9 cellular contexts compared by ENCODE assay signal in genomic region chr19:2039082-2039958, GRCh38. TPM values are rescaled to one million over a fixed set of nuclear protein-coding genes. Genes with fewer than 3 reads are reported as not detected.
DNase-seq lines count a peak whose midpoint lies in the region; ATAC-seq and TF ChIP-seq lines count a peak whose summit lies in the region.
"Had no signal": no experiment of that assay in that cellular context is flagged by ENCODE, and none has a peak within 500 bp of the region (broad histone marks: within the 10 kb centered on the region; RNA-seq: fewer than 3 reads in every experiment).

No MANE protein-coding gene starts in this region.

- peaks cover 0 to 42% (median 0%) of the 10 kb centered on the region in 3 donors for H3K36me3 Mint-ChIP-seq in CD8-positive, alpha-beta memory T cell

- WGBS in gastroesophageal sphincter (ENCODE audit: low coverage in 1 of 2), 2 donors: 64% methylated on average over 3 of the region's 30 CpGs; no CpG with 5 or more reads in 1 of the 2 donors

- H3K27ac Mint-ChIP-seq in CD8-positive, alpha-beta memory T cell: peak overlapping the region; percentile 45 to 94 (median 80)
- H3K27ac Mint-ChIP-seq: nephron had no signal

- H3K4me3 Mint-ChIP-seq in CD8-positive, alpha-beta memory T cell: peak overlapping the region in 1 of 7 donors; percentile 65
- H3K4me3 Mint-ChIP-seq: brain, nephron had no signal

- POLR2A ChIA-PET in CD8-positive, alpha-beta memory T cell (lab: Charles Lee): interaction anchor here (0.5 kb wide), 1 partner anchor 9 kb away, joined by 7 read pairs; no protein-coding TSS in a partner anchor
- POLR2A ChIA-PET in RWPE1 (lab: Yijun Ruan, JAX; ENCODE audit: low non-redundant PET): no interaction called here

- H3K27me3 Mint-ChIP-seq in CD8-positive, alpha-beta memory T cell: peaks cover 0 to 2% of the 10 kb centered on the region in 2 donors
- H3K27me3 Mint-ChIP-seq: brain had no signal

- H3K27me3 ChIP-seq in CD8-positive, alpha-beta memory T cell (ENCODE audit: insufficient read depth, low read length, poor library complexity, severe bottlenecking): no peaks in the 10 kb centered on the region
- no peaks in the 10 kb centered on the region for H3K27me3 ChIP-seq in gastroesophageal sphincter

- TF ChIP-seq CTCF in RWPE1 (conservative IDR thresholded peaks at IDR 0.05; ENCODE audit: low read depth) (no peak), gastroesophageal sphincter (IDR thresholded peaks at IDR 0.05) (no peak)

- CTCF ChIA-PET in CD8-positive, alpha-beta memory T cell (lab: Charles Lee): interaction anchor here (0.8 to 1.7 kb wide), 2 partner anchors 20 to 31 kb away, joined by 3 to 4 read pairs; no protein-coding TSS in a partner anchor
- CTCF ChIA-PET in RWPE1 (lab: Yijun Ruan, JAX): interaction anchor here (0.5 to 1.5 kb wide), 4 partner anchors 19 to 1020 kb away, joined by 3 read pairs; no protein-coding TSS in a partner anchor

- no peaks in the 10 kb centered on the region for H3K9me3 ChIP-seq in CD8-positive, alpha-beta memory T cell (ENCODE audit: low read length)
- H3K9me3 ChIP-seq in gastroesophageal sphincter: peaks cover 0 to 13% (median 0%) of the 10 kb centered on the region in 3 donors

- DNase-seq in CD8-positive, alpha-beta memory T cell: peak in 1 of 5 donors; percentile 48
- DNase-seq in RWPE1 (ENCODE audit: low spot score) (no peak), sciatic nerve (ENCODE audit: low spot score) (peak; percentile 65), erythroblast (lab: John Stamatoyannopoulos, UW) (no peak), NCI-H524 treated with DMSO at 0.1 percent for 48 hours (lab: John Stamatoyannopoulos, UW) (no peak), GF-D8 (lab: John Stamatoyannopoulos, UW) (no peak)

- H3K4me3 ChIP-seq in CD8-positive, alpha-beta memory T cell (ENCODE audit: low read length): no peak overlapping the region
- H3K4me3 ChIP-seq in gastroesophageal sphincter: no peak overlapping the region

- ATAC-seq in gastroesophageal sphincter (no peak), sciatic nerve (no peak)

- H3K9me3 Mint-ChIP-seq in CD8-positive, alpha-beta memory T cell: peaks cover 0 to 2% (median 0%) of the 10 kb centered on the region in 5 donors
- H3K9me3 Mint-ChIP-seq: nephron had no signal

- TF ChIP-seq POLR2A in gastroesophageal sphincter (IDR thresholded peaks at IDR 0.05) (no peak), erythroblast (IDR thresholded peaks at IDR 0.05; ENCODE audit: low read length) (no peak)

- peaks cover 12 to 35% (median 12%) of the 10 kb centered on the region in 3 donors for H3K4me1 Mint-ChIP-seq in CD8-positive, alpha-beta memory T cell
- H3K4me1 Mint-ChIP-seq: nephron had no signal

- peaks cover 24% of the 10 kb centered on the region for H3K36me3 ChIP-seq in CD8-positive, alpha-beta memory T cell (ENCODE audit: insufficient read depth, low read length)
- peaks cover 0 to 58% of the 10 kb centered on the region in 2 donors for H3K36me3 ChIP-seq in gastroesophageal sphincter

- intact Hi-C loops in sciatic nerve (cut with DNase I): no loop called here

- peaks cover 40% of the 10 kb centered on the region for H3K4me1 ChIP-seq in CD8-positive, alpha-beta memory T cell (ENCODE audit: insufficient read depth, low read length)
- peaks cover 0 to 82% (median 30%) of the 10 kb centered on the region in 3 donors for H3K4me1 ChIP-seq in gastroesophageal sphincter

- TF ChIP-seq EP300 in gastroesophageal sphincter (IDR thresholded peaks at IDR 0.05): no peak

- H3K27ac ChIP-seq in CD8-positive, alpha-beta memory T cell (ENCODE audit: low read depth, low read length): no peak overlapping the region
- H3K27ac ChIP-seq in RWPE1: peak overlapping the region; percentile 100
- H3K27ac ChIP-seq in gastroesophageal sphincter: peak overlapping the region in 3 of 4 donors; percentile 94 to 99 (median 99)

RNA-seq across cellular contexts. Expression of gene MKNK2, which starts 11.7 kb away (rescaled TPM):
- total RNA-seq in CD8-positive, alpha-beta memory T cell: 100 to 1,000 TPM; 137 to 147 TPM
- 50.8 TPM for polyA plus RNA-seq in CD8-positive, alpha-beta memory T cell
- total RNA-seq in gastroesophageal sphincter: 100 to 1,000 TPM in 3 of 4 donors, 10 to 100 TPM in 1; 98.4 to 195 (median 173) TPM
- total RNA-seq in sciatic nerve: 140 TPM

RNA-seq across cellular contexts. Expression of gene BTBD2, which starts 23.8 kb away (rescaled TPM):
- total RNA-seq in CD8-positive, alpha-beta memory T cell: 10 to 100 TPM; 18.6 to 22.5 TPM
- polyA plus RNA-seq in CD8-positive, alpha-beta memory T cell: 5.3 TPM
- total RNA-seq in gastroesophageal sphincter (100 to 1,000 TPM in 1 of 4 donors, 10 to 100 TPM in 3; 44.0 to 125 (median 59.9) TPM), sciatic nerve (65.7 TPM)

RNA-seq across cellular contexts. Expression of gene MOB3A, which starts 56.8 kb away (rescaled TPM):
- 100 to 1,000 TPM; 171 to 188 TPM for total RNA-seq in CD8-positive, alpha-beta memory T cell
- polyA plus RNA-seq in CD8-positive, alpha-beta memory T cell: 106 TPM
- total RNA-seq in gastroesophageal sphincter: 10 to 100 TPM; 29.0 to 69.9 (median 38.6) TPM
- total RNA-seq in sciatic nerve: 54.0 TPM

RNA-seq across cellular contexts. Expression of gene IZUMO4, which starts 57.4 kb away (rescaled TPM):
- 1 to 10 TPM; 8.9 to 9.7 TPM for total RNA-seq in CD8-positive, alpha-beta memory T cell
- polyA plus RNA-seq in CD8-positive, alpha-beta memory T cell: 0.58 TPM
- total RNA-seq in gastroesophageal sphincter (10 to 100 TPM in 1 of 4 donors, 1 to 10 TPM in 3; 2.4 to 17.3 (median 4.3) TPM), sciatic nerve (37.8 TPM)
